Comparison of ENCODE assay signal across 8 cellular contexts in genomic region chr2:219253753-219254589, GRCh38. TPM values are rescaled to one million over a fixed set of nuclear protein-coding genes. Genes with fewer than 3 reads are reported as not detected.
DNase-seq lines count a peak whose midpoint lies in the region; ATAC-seq and TF ChIP-seq lines count a peak whose summit lies in the region.

Gene TUBA4A (minus strand): TSS chr2:219253918. CDS start chr2:219253858, 60 bp downstream.

- H2BK12ac ChIP-seq in neuronal stem cell (ENCODE audit: low read length), result peak within 1 kb of the TSS; percentile 73

- peak within 1 kb of the TSS; percentile 88 for H2AK5ac ChIP-seq in neuronal stem cell (ENCODE audit: low read depth, low read length)

- H3K4me3 ChIP-seq in DND-41 (ENCODE audit: low read depth in 1 of 2, low read length in 2 of 2) (peak within 1 kb of the TSS; percentile 24 to 65; a peak in 3 of 4 replicates), Karpas-422 (ENCODE audit: low read length) (peak within 1 kb of the TSS; percentile 92), SJSA1 (peak within 1 kb of the TSS; percentile 19), neuronal stem cell (ENCODE audit: low read length in 2 of 2) (peak within 1 kb of the TSS; percentile 26 to 73), subcutaneous abdominal adipose tissue (ENCODE audit: low read depth in 1 of 5, low read length in 5 of 5) (peak within 1 kb of the TSS; percentile 36 to 82 (median 69))

- H4K20me1 ChIP-seq in DND-41 (ENCODE audit: insufficient read depth, low read length), result peaks cover 33% of the 10 kb centered on the region
- peaks cover 23% of the 10 kb centered on the region; the same call in 1 of the 2 replicates for H4K20me1 ChIP-seq in Karpas-422 (ENCODE audit: insufficient read depth, low read depth, low read length)

- H3K27me3 ChIP-seq in DND-41 (ENCODE audit: insufficient read depth, low read length, poor library complexity) (peaks cover 42% of the 10 kb centered on the region), Karpas-422 (ENCODE audit: low read length) (no peaks in the 10 kb centered on the region), SJSA1 (replicated peaks) (peaks cover 47% of the 10 kb centered on the region), foreskin keratinocyte (peaks cover 6% of the 10 kb centered on the region), neuronal stem cell (ENCODE audit: control insufficient read depth in 3 of 3, insufficient read depth in 3 of 3, low read depth in 1 of 3, low read length in 3 of 3) (peaks cover 28 to 63% (median 55%) of the 10 kb centered on the region in 3 experiments), subcutaneous abdominal adipose tissue (ENCODE audit: control insufficient read depth in 5 of 5, insufficient read depth in 4 of 5, low read length in 5 of 5) (peaks cover 8 to 39% (median 35%) of the 10 kb centered on the region in 5 donors)

- H3K4ac ChIP-seq in neuronal stem cell (ENCODE audit: low read length), result no peak within 1 kb of the TSS

- peak within 1 kb of the TSS; percentile 76 for H3K18ac ChIP-seq in neuronal stem cell (ENCODE audit: low read length)

- WGBS in neuronal stem cell (ENCODE audit: extremely low coverage in 2 of 2, insufficient read length in 2 of 2, insufficient replicate concordance in 1 of 2), 2 donors, result no CpG with 5 or more reads among the region's 76 CpGs

- H3K23ac ChIP-seq in neuronal stem cell (ENCODE audit: low read depth, low read length, poor library complexity), result peak within 1 kb of the TSS; percentile 80

- no peak within 1 kb of the TSS for H2BK120ac ChIP-seq in neuronal stem cell (ENCODE audit: low read depth, low read length)

- H3K4me2 ChIP-seq in DND-41 (ENCODE audit: insufficient read depth, low read length) (peak within 1 kb of the TSS; percentile 99), Karpas-422 (ENCODE audit: low read depth, low read length, poor library complexity, severe bottlenecking) (peak within 1 kb of the TSS; percentile 88), neuronal stem cell (ENCODE audit: insufficient read depth, low read length, poor library complexity, severe bottlenecking) (peak within 1 kb of the TSS; percentile 80)

- H3K79me1 ChIP-seq in neuronal stem cell (ENCODE audit: low read depth, low read length), result peaks cover 2% of the 10 kb centered on the region

- no peak within 1 kb of the TSS for H2BK5ac ChIP-seq in neuronal stem cell (ENCODE audit: low read length)

- no peaks in the 10 kb centered on the region for H3K9me3 ChIP-seq in DND-41 (ENCODE audit: insufficient read depth, low read length, severe bottlenecking)
- H3K9me3 ChIP-seq in Karpas-422 (ENCODE audit: low read length), result no peaks in the 10 kb centered on the region
- H3K9me3 ChIP-seq in SJSA1 (replicated peaks), result peaks cover 4% of the 10 kb centered on the region
- peaks cover 0 to 2% of the 10 kb centered on the region in 2 donors for H3K9me3 ChIP-seq in neuronal stem cell (replicated peaks in 1 of 2; ENCODE audit: control insufficient read depth in 2 of 2, insufficient read depth in 1 of 2, low read depth in 1 of 2, low read length in 2 of 2)
- H3K9me3 ChIP-seq in subcutaneous abdominal adipose tissue (ENCODE audit: control insufficient read depth in 5 of 5, low read length in 5 of 5), result no peaks in the 10 kb centered on the region

- peak; percentile 85 for ATAC-seq in DND-41 (ENCODE audit: insufficient read depth, low read depth)
- ATAC-seq in GM21717 (IDR thresholded peaks at IDR 0.05; ENCODE audit: unreplicated experiment), result peak; percentile 47
- ATAC-seq in foreskin keratinocyte, result peak; percentile 43

- H3K9ac ChIP-seq in DND-41 (ENCODE audit: low read depth, low read length) (peak within 1 kb of the TSS; percentile 51), Karpas-422 (ENCODE audit: low read length) (peak within 1 kb of the TSS; percentile 83), neuronal stem cell (ENCODE audit: low read depth, low read length, poor library complexity) (peak within 1 kb of the TSS; percentile 60), subcutaneous abdominal adipose tissue (ENCODE audit: low read length in 5 of 5) (peak within 1 kb of the TSS in 4 of 5 donors; percentile 20 to 69 (median 58))

- peak within 1 kb of the TSS; percentile 89 for H3K14ac ChIP-seq in neuronal stem cell (ENCODE audit: low read length)

- no peaks in the 10 kb centered on the region for H3K9me2 ChIP-seq in Karpas-422 (replicated peaks; ENCODE audit: insufficient read depth, low read length)

- H2BK15ac ChIP-seq in neuronal stem cell (ENCODE audit: low read length), result peak within 1 kb of the TSS; percentile 81

- peak; percentile 12 for TF ChIP-seq CTCF in DND-41 (IDR thresholded peaks at IDR 0.05; ENCODE audit: borderline replicate concordance, extremely low read depth, low read length, poor library complexity, severe bottlenecking)
- no peak for TF ChIP-seq CTCF in foreskin keratinocyte (conservative IDR thresholded peaks at IDR 0.05)

- H3K79me2 ChIP-seq in DND-41 (ENCODE audit: insufficient read depth, low read length) (no peaks in the 10 kb centered on the region), Karpas-422 (ENCODE audit: low read length) (peaks cover 30% of the 10 kb centered on the region)

- H2AFZ ChIP-seq in DND-41 (ENCODE audit: low read depth, low read length) (peak within 1 kb of the TSS; percentile 65), Karpas-422 (ENCODE audit: low read length) (peak within 1 kb of the TSS; percentile 47; the same call in 1 of the 2 replicates), neuronal stem cell (ENCODE audit: low read length) (peak within 1 kb of the TSS; percentile 83)

- no peak within 1 kb of the TSS for H3K27ac ChIP-seq in DND-41 (ENCODE audit: low read length)
- H3K27ac ChIP-seq in Karpas-422 (ENCODE audit: low read length), result peak within 1 kb of the TSS; percentile 71
- H3K27ac ChIP-seq in SJSA1, result no peak within 1 kb of the TSS
- peak within 1 kb of the TSS; percentile 82 for H3K27ac ChIP-seq in foreskin keratinocyte
- H3K27ac ChIP-seq in neuronal stem cell (replicated peaks; ENCODE audit: low read length), result no peak within 1 kb of the TSS
- no peak within 1 kb of the TSS for H3K27ac ChIP-seq in subcutaneous abdominal adipose tissue (ENCODE audit: low read depth, low read length)

- H3K36me3 ChIP-seq in DND-41 (ENCODE audit: insufficient read depth, low read length), result no peaks in the 10 kb centered on the region
- H3K36me3 ChIP-seq in Karpas-422 (ENCODE audit: insufficient read depth, low read length), result no peaks in the 10 kb centered on the region; the same call in 1 of the 2 replicates
- H3K36me3 ChIP-seq in SJSA1, result no peaks in the 10 kb centered on the region
- no peaks in the 10 kb centered on the region for H3K36me3 ChIP-seq in neuronal stem cell (replicated peaks in 1 of 2; ENCODE audit: control insufficient read depth in 2 of 2, insufficient read depth in 2 of 2, low read length in 2 of 2)
- H3K36me3 ChIP-seq in subcutaneous abdominal adipose tissue (ENCODE audit: control insufficient read depth in 5 of 5, insufficient read depth in 5 of 5, low read length in 5 of 5), result peaks cover 0 to 14% (median under 1%) of the 10 kb centered on the region in 5 donors

- H4K8ac ChIP-seq in neuronal stem cell (ENCODE audit: low read depth, low read length), result no peak within 1 kb of the TSS

- H4K91ac ChIP-seq in neuronal stem cell (ENCODE audit: low read depth, low read length, poor library complexity), result no peak within 1 kb of the TSS

- H3K4me1 ChIP-seq in DND-41 (ENCODE audit: insufficient read depth, low read length) (peaks cover 37% of the 10 kb centered on the region), Karpas-422 (ENCODE audit: low read length) (peaks cover 56% of the 10 kb centered on the region), SJSA1 (replicated peaks) (peaks cover 28% of the 10 kb centered on the region), foreskin keratinocyte (peaks cover 20% of the 10 kb centered on the region), neuronal stem cell (ENCODE audit: control insufficient read depth in 2 of 2, insufficient read depth in 1 of 2, low read depth in 1 of 2, low read length in 2 of 2) (peaks cover 12 to 18% of the 10 kb centered on the region in 2 donors), subcutaneous abdominal adipose tissue (ENCODE audit: control insufficient read depth in 5 of 5, insufficient read depth in 5 of 5, low read length in 5 of 5) (peaks cover 7 to 49% (median 39%) of the 10 kb centered on the region in 5 donors)

- DNase-seq in DND-41 (peak; percentile 81), Karpas-422 (peak; percentile 94), SJSA1 (ENCODE audit: low read depth in 1 of 2, low spot score in 2 of 2) (peak in 1 of 2 experiments; percentile 55), activated gamma-delta T cell treated with Interleukin-2 at 50 U/mL for 16 hours (peak; percentile 89), foreskin keratinocyte (peak in 1 of 2 donors; percentile 72), neuronal stem cell (ENCODE audit: low spot score) (peak; percentile 39)

RNA-seq across cellular contexts. Expression of gene TUBA4A, which starts in this region (rescaled TPM):
- 32.6 and 61.8 TPM in 2 replicates for total RNA-seq in Karpas-422 (2014; rRNA removed; shearing (Covaris generic); ENCODE audit: low replicate concordance)
- total RNA-seq in SJSA1 (2014; rRNA removed; shearing (Covaris generic)), result 0.45 TPM in 1 of 2 replicates, not detected in the other
- total RNA-seq in foreskin keratinocyte, result 271 and 318 TPM in 2 replicates
- 451 and 562 TPM in 2 replicates for polyA plus RNA-seq in foreskin keratinocyte
- polyA plus RNA-seq in neuronal stem cell (2013, experiment 1 of 2), result 0.42 TPM
- 0.78 TPM for polyA plus RNA-seq in neuronal stem cell (2013, experiment 2 of 2)

Comparison
In these comparisons a context has a peak if more than half of its experiments do, and no peak if none do; other contexts are left out.
1. RNA of gene TUBA4A (total RNA-seq): 271 to 318 TPM in foreskin keratinocyte and 32.6 to 61.8 TPM in Karpas-422; 0.45 TPM in SJSA1; every median in the first group is over 10 times any median in the second.
2. H3K27ac ChIP-seq: peak in Karpas-422 (single experiment) and foreskin keratinocyte (single experiment); none in DND-41 (single experiment), SJSA1 (single experiment), neuronal stem cell (single experiment) and subcutaneous abdominal adipose tissue (single experiment).
3. H3K4me3 ChIP-seq: peak in every context shown above with its lines; median percentile 92 in Karpas-422; 69 in subcutaneous abdominal adipose tissue; 50 in neuronal stem cell; 44 in DND-41; 19 in SJSA1.
4. Peak in every context shown above with its lines, with median percentiles within 50 percentile points of each other: ATAC-seq, H2AFZ ChIP-seq, H3K4me2 ChIP-seq and H3K9ac ChIP-seq.